In genomic region chr7:42932861-42933591, GRCh38 we compare ENCODE assay signal across 8 cellular contexts. TPM values are rescaled to one million over a fixed set of nuclear protein-coding genes. Genes with fewer than 3 reads are reported as not detected.
DNase-seq lines count a peak whose midpoint lies in the region; ATAC-seq and TF ChIP-seq lines count a peak whose summit lies in the region.

No MANE protein-coding gene starts in this region.

- no peak for TF ChIP-seq POLR2A in esophagus muscularis mucosa (IDR thresholded peaks at IDR 0.05; ENCODE audit: low read depth)

- H3K27me3 ChIP-seq in AG04450 (ENCODE audit: control insufficient read depth, insufficient read depth, low read length): no peaks in the 10 kb centered on the region
- no peaks in the 10 kb centered on the region for H3K27me3 ChIP-seq in esophagus muscularis mucosa
- H3K27me3 ChIP-seq in neural cell (ENCODE audit: insufficient read depth, low read depth, low read length): no peaks in the 10 kb centered on the region

- DNase-seq in AG04450 (ENCODE audit: low read depth, low spot score) (no peak), SK-N-DZ (ENCODE audit: low spot score) (peak; percentile 57), esophagus muscularis mucosa (ENCODE audit: extremely low spot score) (no peak), GM10266 (ENCODE audit: extremely low spot score) (no peak)

- peak overlapping the region; percentile 93 for H3K4me3 ChIP-seq in AG04450 (ENCODE audit: low read depth, low read length)
- peak overlapping the region; percentile 68 to 88 (median 71) for H3K4me3 ChIP-seq in esophagus muscularis mucosa
- peak overlapping the region; percentile 78 for H3K4me3 ChIP-seq in neural cell (ENCODE audit: low read length)

- peak; percentile 22 for ATAC-seq in GM21447 (IDR thresholded peaks at IDR 0.05; ENCODE audit: unreplicated experiment)
- no peak for ATAC-seq in HG03135 (IDR thresholded peaks at IDR 0.05; ENCODE audit: unreplicated experiment)
- no peak for ATAC-seq in GM21717 (IDR thresholded peaks at IDR 0.05; ENCODE audit: unreplicated experiment)

- TF ChIP-seq CTCF in AG04450 (IDR thresholded peaks at IDR 0.05; ENCODE audit: low read depth, low read length) (no peak), esophagus muscularis mucosa (IDR thresholded peaks at IDR 0.05) (no peak), neural cell (IDR thresholded peaks at IDR 0.05; ENCODE audit: poor library complexity, severe bottlenecking) (no peak), GM10266 (IDR thresholded peaks at IDR 0.05; ENCODE audit: control insufficient read depth, insufficient read depth, low read depth, missing control alignments) (no peak)

- H3K4me1 ChIP-seq in esophagus muscularis mucosa: peaks cover 45 to 55% (median 50%) of the 10 kb centered on the region in 4 donors

- peak overlapping the region; percentile 60 for H3K27ac ChIP-seq in AG04450 (ENCODE audit: low read depth, low read length)
- H3K27ac ChIP-seq in esophagus muscularis mucosa (replicated peaks in 1 of 4): peak overlapping the region; percentile 78 to 90 (median 83)
- H3K27ac ChIP-seq in neural cell (ENCODE audit: low read length): peak overlapping the region; percentile 76

- no peaks in the 10 kb centered on the region for H3K9me3 ChIP-seq in AG04450 (ENCODE audit: control insufficient read depth, insufficient read depth, low read length)
- H3K9me3 ChIP-seq in esophagus muscularis mucosa: no peaks in the 10 kb centered on the region
- H3K9me3 ChIP-seq in neural cell (ENCODE audit: low read length): no peaks in the 10 kb centered on the region

- POLR2A ChIA-PET in AG04450 (lab: Yijun Ruan, JAX): interaction anchor here (0.6 to 1.7 kb wide), 6 partner anchors 40 to 937 kb away, joined by 3 to 10 read pairs (median 5); partner anchors contain the start of gene COA1

- intact Hi-C loops in esophagus muscularis mucosa (cut with DNase I): loop anchor here (10.0 kb wide), 1 partner anchor 792 kb away; the partner anchor contains the start of gene COA1

- WGBS in esophagus muscularis mucosa: under 1% methylated on average over 16 of the region's 16 CpGs

- H4K20me1 ChIP-seq in neural cell (ENCODE audit: insufficient read depth): no peaks in the 10 kb centered on the region

- peaks cover 65% of the 10 kb centered on the region for H3K79me2 ChIP-seq in neural cell (replicated peaks; ENCODE audit: insufficient read depth, low read length)

- CTCF ChIA-PET in AG04450 (lab: Charles Lee): interaction anchor here (0.6 to 2.7 kb wide), 12 partner anchors 8 to 992 kb away, joined by 3 to 22 read pairs (median 4); partner anchors contain the start of gene STK17A

- peak overlapping the region; percentile 96 for H2AFZ ChIP-seq in neural cell (ENCODE audit: low read depth, low read length)

- H3K36me3 ChIP-seq in esophagus muscularis mucosa (peaks cover 15 to 31% (median 29%) of the 10 kb centered on the region in 4 donors), neural cell (ENCODE audit: insufficient read depth, low read length) (peaks cover 12% of the 10 kb centered on the region)

- no peaks in the 10 kb centered on the region for H3K9me2 ChIP-seq in neural cell (ENCODE audit: insufficient read depth, low read length)

- TF ChIP-seq EP300 in esophagus muscularis mucosa (IDR thresholded peaks at IDR 0.05) (no peak), neural cell (conservative IDR thresholded peaks at IDR 0.05; ENCODE audit: poor library complexity, severe bottlenecking) (no peak)

- H3K9ac ChIP-seq in neural cell (ENCODE audit: low read length): peak overlapping the region; percentile 77

- H3F3A ChIP-seq in neural cell (ENCODE audit: insufficient read depth, low read length, poor library complexity, severe bottlenecking): no peaks in the 10 kb centered on the region

- peak overlapping the region; percentile 68 for H3K4me2 ChIP-seq in neural cell (ENCODE audit: low read length)

- no peak for TF ChIP-seq RAD21 in neural cell (conservative IDR thresholded peaks at IDR 0.05)

TF ChIP-seq in neural cell, 6 proteins besides CTCF, POLR2A, EP300 and RAD21:
- TF ChIP-seq SMC3 (conservative IDR thresholded peaks at IDR 0.05; ENCODE audit: poor library complexity) (peak; percentile 12), TAF1 (IDR thresholded peaks at IDR 0.05; ENCODE audit: low read depth) (no peak)

RNA-seq across cellular contexts. Expression of gene MRPL32, which starts 0.8 kb away (rescaled TPM):
- 51.6 and 68.5 TPM in 2 replicates for polyA plus RNA-seq in AG04450 (2011; rRNA removed)
- 8.2 and 15.1 TPM in 2 replicates for polyA minus RNA-seq in AG04450 (2011; rRNA and poly(A)+ RNA removed)
- 100 and 142 TPM in 2 replicates for polyA plus RNA-seq in SK-N-DZ (2014; cell fraction: cytosol; rRNA removed)
- polyA plus RNA-seq in SK-N-DZ (2014; cell fraction: nucleus; rRNA removed): 260 and 279 TPM in 2 replicates
- total RNA-seq in esophagus muscularis mucosa: 10 to 100 TPM; 40.5 to 63.3 (median 45.8) TPM
- 186 and 193 TPM in 2 replicates for polyA plus RNA-seq in neural cell
- polyA minus RNA-seq in neural cell: 56.5 and 74.1 TPM in 2 replicates

RNA-seq across cellular contexts. Expression of gene PSMA2, which starts 1.1 kb away (rescaled TPM):
- polyA plus RNA-seq in AG04450 (2011; rRNA removed) (142 and 233 TPM in 2 replicates), neural cell (191 and 225 TPM in 2 replicates)
- 12.2 and 17.3 TPM in 2 replicates for polyA minus RNA-seq in AG04450 (2011; rRNA and poly(A)+ RNA removed)
- 303 and 304 TPM in 2 replicates for polyA plus RNA-seq in SK-N-DZ (2014; cell fraction: cytosol; rRNA removed)
- polyA plus RNA-seq in SK-N-DZ (2014; cell fraction: nucleus; rRNA removed): 129 and 240 TPM in 2 replicates
- total RNA-seq in esophagus muscularis mucosa: 10 to 100 TPM; 29.7 to 73.5 (median 57.7) TPM
- 59.6 and 80.5 TPM in 2 replicates for polyA minus RNA-seq in neural cell

RNA-seq across cellular contexts. Expression of gene C7orf25, which starts 21.2 kb away (rescaled TPM):
- 3.1 and 3.8 TPM in 2 replicates for polyA plus RNA-seq in AG04450 (2011; rRNA removed)
- 2.7 and 4.3 TPM in 2 replicates for polyA minus RNA-seq in AG04450 (2011; rRNA and poly(A)+ RNA removed)
- 10.9 and 16.4 TPM in 2 replicates for polyA plus RNA-seq in SK-N-DZ (2014; cell fraction: cytosol; rRNA removed)
- 7.0 and 9.3 TPM in 2 replicates for polyA plus RNA-seq in SK-N-DZ (2014; cell fraction: nucleus; rRNA removed)
- 10 to 100 TPM in 3 of 4 donors, 1 to 10 TPM in 1; 4.6 to 13.0 (median 11.7) TPM for total RNA-seq in esophagus muscularis mucosa
- 3.9 and 5.0 TPM in 2 replicates for polyA plus RNA-seq in neural cell
- 18.7 and 24.0 TPM in 2 replicates for polyA minus RNA-seq in neural cell
